ENCODE assay signal across 9 cellular contexts in the genomic region with DNA sequence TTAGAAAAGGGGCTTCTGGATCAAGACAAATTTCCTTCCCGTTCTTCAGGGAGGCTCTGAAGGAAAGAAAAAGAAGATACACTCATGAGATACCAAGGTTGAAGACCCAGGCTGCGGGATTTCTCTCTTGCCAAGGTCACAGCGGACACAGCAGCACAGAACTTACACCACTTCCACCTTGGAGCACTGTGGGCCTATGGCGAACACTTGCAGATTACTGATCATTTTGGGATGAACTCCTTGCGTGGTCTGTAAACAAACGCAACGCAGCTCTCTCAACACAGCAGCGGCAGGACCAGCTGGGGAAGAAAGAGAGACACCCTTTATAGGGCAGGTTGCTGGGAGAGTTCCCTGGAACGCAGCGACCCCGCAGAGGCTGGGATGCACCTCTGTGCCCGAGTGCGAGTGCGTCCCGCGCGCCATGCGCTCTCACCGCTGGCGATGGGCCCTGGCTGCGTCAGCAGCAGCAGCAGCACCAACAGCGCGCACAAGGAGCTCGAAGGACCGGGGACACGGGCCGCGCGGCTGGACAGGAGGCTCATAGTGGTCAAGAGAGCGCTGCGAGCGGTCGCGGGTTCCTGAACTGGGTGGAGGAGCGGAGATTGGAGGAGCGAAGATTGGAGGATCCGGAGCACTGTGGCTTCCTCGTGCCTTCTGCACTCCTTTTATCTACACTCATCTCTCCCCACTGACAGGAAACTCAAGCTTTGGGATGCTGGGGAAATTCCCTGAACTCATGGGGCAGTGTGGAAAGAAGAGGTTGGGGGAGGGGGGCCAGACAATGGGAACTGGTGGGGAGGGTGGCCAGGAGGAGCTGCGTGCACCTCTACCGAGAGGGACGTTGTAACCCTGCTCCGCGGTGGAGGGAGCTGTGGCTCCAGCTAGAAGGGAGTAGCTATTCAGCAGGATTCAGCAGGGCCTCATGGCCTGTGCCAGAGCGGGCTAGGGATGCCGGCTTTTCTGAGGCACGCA. TPM values are rescaled to one million over a fixed set of nuclear protein-coding genes. Genes with fewer than 3 reads are reported as not detected.
A peak's percentile ranks its signal among the peaks of the same experiment; 100 is the strongest.
DNase-seq lines count a peak whose midpoint lies in the region; ATAC-seq and TF ChIP-seq lines count a peak whose summit lies in the region.
"Had no signal": no experiment of that assay in that cellular context is flagged by ENCODE, and none has a peak within 500 bp of the region (broad histone marks: within the 10 kb centered on the region; RNA-seq: fewer than 3 reads in every experiment).

A gene (minus strand): TSS at position 638 of the 972 bp plus-strand sequence. CDS start 96 bp downstream, at position 542.

- DNase-seq in breast epithelium (ENCODE audit: low spot score in 2 of 2) (no peak), hepatic stellate cell (ENCODE audit: low spot score) (peak; percentile 14), pons (ENCODE audit: low spot score) (peak; percentile 14), GM13977 (ENCODE audit: low spot score) (no peak), SKM-1 (lab: John Stamatoyannopoulos, UW; ENCODE audit: unreplicated experiment) (no peak)
- DNase-seq: activated CD8-positive, alpha-beta memory T cell treated with anti-CD3 and anti-CD28 coated beads, Interleukin-2, amount 10 ng/mL, durations not matched to agents 7 days and 5 days had no signal

- H3K4me1 ChIP-seq in ES-I3 (ENCODE audit: insufficient read depth, low read length) (0 out of 2 replicates have a peak, but pooled peaks cover 11% of the 10 kb centered on the region), breast epithelium (no peaks in the 10 kb centered on the region)

- intact Hi-C loops in breast epithelium (cut with DNase I; ENCODE audit: low total_unique reads): no loop called here

- H3K27me3 ChIP-seq in breast epithelium: no peaks in the 10 kb centered on the region

- peak within 1 kb of the TSS; percentile 67 for H3K9ac ChIP-seq in ES-I3 (ENCODE audit: low read depth, low read length)

- H3K36me3 ChIP-seq in ES-I3 (ENCODE audit: insufficient read depth, low read length) (no peaks in the 10 kb centered on the region), breast epithelium (no peaks in the 10 kb centered on the region)

- H3K9me3 ChIP-seq in ES-I3 (ENCODE audit: control insufficient read depth, insufficient read depth, low read length) (no peaks in the 10 kb centered on the region), breast epithelium (no peaks in the 10 kb centered on the region)

- in situ Hi-C loops in GM13977 (cut with MboI; ENCODE audit: low pct_unique_long_range_greater_than_20kb, low sequenced_read_pairs, unreplicated experiment): no loop called here

- no peak for TF ChIP-seq CTCF in breast epithelium (IDR thresholded peaks at IDR 0.05)
- no peak for TF ChIP-seq CTCF in GM13977 (IDR thresholded peaks at IDR 0.05; ENCODE audit: extremely low read depth, insufficient read depth, missing control alignments)

- no peak for TF ChIP-seq POLR2A in breast epithelium (IDR thresholded peaks at IDR 0.05)

- H3K4me3 ChIP-seq in breast epithelium: peak within 1 kb of the TSS in 2 of 3 donors; percentile 31 to 55

- no peak within 1 kb of the TSS for H3K27ac ChIP-seq in breast epithelium

- ATAC-seq in HG02798 (IDR thresholded peaks at IDR 0.05; ENCODE audit: poor library complexity, unreplicated experiment): no peak
- no peak for ATAC-seq in GM18870 (IDR thresholded peaks at IDR 0.05; ENCODE audit: unreplicated experiment)
- ATAC-seq: activated CD8-positive, alpha-beta memory T cell treated with anti-CD3 and anti-CD28 coated beads, Interleukin-2, amount 10 ng/mL, durations not matched to agents 7 days and 5 days had no signal

RNA-seq across cellular contexts. Expression of the gene that starts here (rescaled TPM):
- total RNA-seq in breast epithelium: under 1 TPM in 1 of 3 donors, not detected in 2; 0.15 TPM
- total RNA-seq: activated CD8-positive, alpha-beta memory T cell treated with anti-CD3 and anti-CD28 coated beads, Interleukin-2, amount 10 ng/mL, durations not matched to agents 7 days and 5 days had no signal

Comparison
In these comparisons a context has a peak if more than half of its experiments do, and no peak if none do; other contexts are left out.
1. DNase-seq: peak in hepatic stellate cell (single experiment) and pons (single experiment); none in breast epithelium (0 of 2), GM13977 (single experiment) and SKM-1 (single experiment).